Comparison of ENCODE assay signal across 28 cellular contexts in genomic region chr14:92433407-92433806, GRCh38.
"Had no signal": no experiment of that assay in that cellular context is flagged by ENCODE, and none has a peak within 500 bp of the region (broad histone marks: within the 10 kb centered on the region; RNA-seq: fewer than 3 reads in every experiment).

No MANE protein-coding gene starts in this region.

- H3K27ac Mint-ChIP-seq: dendritic cell treated with granulocyte-macrophage colony-stimulating factor and Interleukin-4, amounts not matched to agents 40 ng/mL and 50 ng/mL, for 4 days; effector memory CD8-positive, alpha-beta T cell; endodermal cell; mesothelial cell of epicardium; naive B cell; naive thymus-derived CD8-positive, alpha-beta T cell had no signal

- H3K27me3 ChIP-seq: gastrocnemius medialis, left lung had no signal

- FAIRE-seq: endometrium, islet of Langerhans, keratinocyte had no signal

- H3K36me3 ChIP-seq: esophagus squamous epithelium, gastrocnemius medialis, heart right ventricle, left lung, lower lobe of right lung had no signal

- DNase-seq: cortex of kidney; effector CD8-positive, alpha-beta T cell; effector memory CD8-positive, alpha-beta T cell; endodermal cell; erythroblast; esophagus squamous epithelium; foreskin fibroblast; foreskin melanocyte; gastrocnemius medialis; glutamatergic neuron; head of caudate nucleus; heart right ventricle; hippocampal formation; left cardiac atrium; left lung; left ventricle myocardium superior; lower lobe of right lung; mesenchymal stem cell; mucosa of descending colon; naive B cell; naive thymus-derived CD8-positive, alpha-beta T cell had no signal

- H3K4me1 Mint-ChIP-seq: mesothelial cell of epicardium had no signal

- H3K4me3 Mint-ChIP-seq: dendritic cell treated with granulocyte-macrophage colony-stimulating factor and Interleukin-4, amounts not matched to agents 40 ng/mL and 50 ng/mL, for 4 days; effector memory CD8-positive, alpha-beta T cell; endodermal cell; mesothelial cell of epicardium; naive thymus-derived CD8-positive, alpha-beta T cell had no signal

- ATAC-seq: effector memory CD8-positive, alpha-beta T cell; esophagus mucosa; gastrocnemius medialis; heart right ventricle; left cardiac atrium; left lung; left ventricle myocardium superior; lower lobe of right lung; mucosa of descending colon; naive thymus-derived CD8-positive, alpha-beta T cell had no signal

- H3K27ac ChIP-seq: epithelial cell of prostate, esophagus squamous epithelium, gastrocnemius medialis, heart right ventricle, left lung, lower lobe of right lung had no signal

- H3K4me3 ChIP-seq: esophagus squamous epithelium, gastrocnemius medialis, heart right ventricle, left lung, lower lobe of right lung, mucosa of descending colon had no signal

- H3K36me3 Mint-ChIP-seq: mesothelial cell of epicardium had no signal

- H3K4me1 ChIP-seq: esophagus squamous epithelium, gastrocnemius medialis, heart right ventricle, left lung, lower lobe of right lung had no signal

- H3K9me3 ChIP-seq: esophagus squamous epithelium, gastrocnemius medialis, left lung, lower lobe of right lung, mucosa of descending colon had no signal
